Comparison of ENCODE assay signal across 23 cellular contexts in genomic region chr13:84086847-84087162, GRCh38.
DNase-seq lines count a peak whose midpoint lies in the region; ATAC-seq and TF ChIP-seq lines count a peak whose summit lies in the region.
"Had no signal": no experiment of that assay in that cellular context is flagged by ENCODE, and none has a peak within 500 bp of the region (broad histone marks: within the 10 kb centered on the region; RNA-seq: fewer than 3 reads in every experiment).

No MANE protein-coding gene starts in this region.

- ATAC-seq in activated naive CD4-positive, alpha-beta T cell treated with anti-CD3 and anti-CD28 coated beads, Interleukin-2, amount 50 U/mL, for 72 hours, result peak; percentile 56
- no peak for ATAC-seq in SK-N-SH treated with all-trans-retinoic acid at 6 μM for 48 hours
- no peak for ATAC-seq in naive thymus-derived CD4-positive, alpha-beta T cell
- no peak for ATAC-seq in lower lobe of right lung
- ATAC-seq: A549; activated CD4-positive, alpha-beta T cell treated with anti-CD3 and anti-CD28 coated beads for 36 hours; effector memory CD8-positive, alpha-beta T cell had no signal

- no peak for TF ChIP-seq CTCF in testis (IDR thresholded peaks at IDR 0.05)
- TF ChIP-seq CTCF in lower lobe of right lung (IDR thresholded peaks at IDR 0.05), result no peak

- intact Hi-C loops in testis (cut with DNase I; ENCODE audit: low total_unique reads), result no loop called here
- intact Hi-C loops in naive thymus-derived CD4-positive, alpha-beta T cell (cut with micrococcal nuclease), result no loop called here
- intact Hi-C loops in lower lobe of right lung (cut with DNase I), result no loop called here

- H3K27me3 ChIP-seq in ectodermal cell (ENCODE audit: control insufficient read depth, insufficient read depth, low read length, poor library complexity, severe bottlenecking) (no peaks in the 10 kb centered on the region), testis (no peaks in the 10 kb centered on the region), lower lobe of right lung (ENCODE audit: low read depth) (no peaks in the 10 kb centered on the region)
- H3K27me3 ChIP-seq in naive thymus-derived CD4-positive, alpha-beta T cell (ENCODE audit: control insufficient read depth in 2 of 2, insufficient read depth in 2 of 2, low read length in 2 of 2), result no peaks in the 10 kb centered on the region
- H3K27me3 ChIP-seq: vagina had no signal

- no peaks in the 10 kb centered on the region for H3K27me3 Mint-ChIP-seq in naive thymus-derived CD4-positive, alpha-beta T cell
- H3K27me3 Mint-ChIP-seq: activated CD4-positive, alpha-beta T cell treated with anti-CD3 and anti-CD28 coated beads for 36 hours; activated CD8-positive, alpha-beta memory T cell treated with anti-CD3 and anti-CD28 coated beads, Interleukin-2, amount 10 ng/mL, durations not matched to agents 7 days and 5 days; effector memory CD8-positive, alpha-beta T cell; IgD-negative memory B cell had no signal

- WGBS in ectodermal cell, 2 experiments, result 67 to 72% methylated on average over 7 of the region's 7 CpGs
- WGBS in testis, 2 donors, result 55 to 87% methylated on average over 7 of the region's 7 CpGs

- H3K4me3 ChIP-seq in ectodermal cell (ENCODE audit: insufficient read depth, low read depth, low read length) (peak overlapping the region; percentile 48), testis (peak overlapping the region; percentile 56 to 57), lower lobe of right lung (no peak overlapping the region)
- no peak overlapping the region for H3K4me3 ChIP-seq in naive thymus-derived CD4-positive, alpha-beta T cell (ENCODE audit: low read length)
- H3K4me3 ChIP-seq: A549, lung, vagina had no signal

- no peak overlapping the region for H3K27ac Mint-ChIP-seq in activated naive CD4-positive, alpha-beta T cell treated with anti-CD3 and anti-CD28 coated beads, Interleukin-2, amount 50 U/mL, for 72 hours
- H3K27ac Mint-ChIP-seq in naive thymus-derived CD4-positive, alpha-beta T cell, result no peak overlapping the region
- H3K27ac Mint-ChIP-seq: activated CD4-positive, alpha-beta T cell treated with anti-CD3 and anti-CD28 coated beads for 36 hours; activated CD8-positive, alpha-beta memory T cell treated with anti-CD3 and anti-CD28 coated beads, Interleukin-2, amount 10 ng/mL, durations not matched to agents 7 days and 5 days; CD14-positive monocyte; effector memory CD8-positive, alpha-beta T cell; IgD-negative memory B cell had no signal

- no peak for DNase-seq in activated naive CD4-positive, alpha-beta T cell treated with anti-CD3 and anti-CD28 coated beads, Interleukin-2, amount 50 U/mL, for 72 hours (ENCODE audit: low spot score in 2 of 2)
- DNase-seq in activated naive CD4-positive, alpha-beta T cell treated with Interleukin-2 at 50 U/mL for 16 hours, result no peak
- DNase-seq in HuH-7 (ENCODE audit: low spot score), result peak; percentile 0
- DNase-seq in testis, result no peak
- DNase-seq in naive thymus-derived CD4-positive, alpha-beta T cell, result no peak
- no peak for DNase-seq in lower lobe of right lung
- DNase-seq: activated CD8-positive, alpha-beta memory T cell treated with anti-CD3 and anti-CD28 coated beads, Interleukin-2, amount 10 ng/mL, durations not matched to agents 7 days and 5 days; activated effector memory CD4-positive, alpha-beta T cell treated with Interleukin-2 at 50 U/mL for 16 hours; amygdala; GDM1; head of caudate nucleus; NCI-H146; NCI-H2171; NCI-H526 had no signal

- no peak for TF ChIP-seq POLR2A in testis (IDR thresholded peaks at IDR 0.05)

- POLR2A ChIA-PET in naive thymus-derived CD4-positive, alpha-beta T cell (lab: Charles Lee), result no interaction called here

- H3K36me3 ChIP-seq in ectodermal cell (ENCODE audit: control insufficient read depth, insufficient read depth, low read length), result no peaks in the 10 kb centered on the region
- no peaks in the 10 kb centered on the region for H3K36me3 ChIP-seq in testis (ENCODE audit: low read depth, missing control alignments)
- H3K36me3 ChIP-seq in naive thymus-derived CD4-positive, alpha-beta T cell (ENCODE audit: control insufficient read depth in 2 of 3, insufficient read depth in 3 of 3, low read length in 3 of 3), result no peaks in the 10 kb centered on the region
- H3K36me3 ChIP-seq in lower lobe of right lung, result no peaks in the 10 kb centered on the region
- H3K36me3 ChIP-seq: vagina had no signal

- H3K27ac ChIP-seq in ectodermal cell (ENCODE audit: insufficient read depth, low read depth, low read length, poor library complexity, severe bottlenecking) (no peak overlapping the region), testis (peak overlapping the region; percentile 34 to 68), lower lobe of right lung (no peak overlapping the region)
- H3K27ac ChIP-seq in naive thymus-derived CD4-positive, alpha-beta T cell (ENCODE audit: low read depth, low read length), result no peak overlapping the region
- H3K27ac ChIP-seq: A549, vagina had no signal

- no peaks in the 10 kb centered on the region for H3K4me1 Mint-ChIP-seq in naive thymus-derived CD4-positive, alpha-beta T cell
- H3K4me1 Mint-ChIP-seq: activated CD4-positive, alpha-beta T cell treated with anti-CD3 and anti-CD28 coated beads for 36 hours; activated CD8-positive, alpha-beta memory T cell treated with anti-CD3 and anti-CD28 coated beads, Interleukin-2, amount 10 ng/mL, durations not matched to agents 7 days and 5 days; CD14-positive monocyte; IgD-negative memory B cell had no signal

- peaks cover 0 to 3% of the 10 kb centered on the region in 2 donors for H3K9me3 Mint-ChIP-seq in activated naive CD4-positive, alpha-beta T cell treated with anti-CD3 and anti-CD28 coated beads, Interleukin-2, amount 50 U/mL, for 72 hours
- H3K9me3 Mint-ChIP-seq in naive thymus-derived CD4-positive, alpha-beta T cell, result peaks cover 0 to 5% (median 2%) of the 10 kb centered on the region in 11 donors
- H3K9me3 Mint-ChIP-seq: effector memory CD8-positive, alpha-beta T cell had no signal

- H3K9me3 ChIP-seq in ectodermal cell (ENCODE audit: control insufficient read depth, low read length) (no peaks in the 10 kb centered on the region), testis (no peaks in the 10 kb centered on the region), lower lobe of right lung (no peaks in the 10 kb centered on the region)
- H3K9me3 ChIP-seq in naive thymus-derived CD4-positive, alpha-beta T cell (ENCODE audit: control insufficient read depth in 2 of 3, low read length in 3 of 3), result no peaks in the 10 kb centered on the region
- H3K9me3 ChIP-seq: A549, vagina had no signal

- peak overlapping the region in 3 of 10 donors; percentile 21 to 49 (median 27) for H3K4me3 Mint-ChIP-seq in naive thymus-derived CD4-positive, alpha-beta T cell
- H3K4me3 Mint-ChIP-seq: IgD-negative memory B cell had no signal

- H3K4me1 ChIP-seq in ectodermal cell (ENCODE audit: control insufficient read depth, insufficient read depth, low read length) (no peaks in the 10 kb centered on the region), testis (no peaks in the 10 kb centered on the region), lower lobe of right lung (no peaks in the 10 kb centered on the region)
- no peaks in the 10 kb centered on the region for H3K4me1 ChIP-seq in naive thymus-derived CD4-positive, alpha-beta T cell (ENCODE audit: control insufficient read depth in 2 of 2, insufficient read depth in 2 of 2, low read length in 2 of 2)
- H3K4me1 ChIP-seq: A549, vagina had no signal

- CTCF ChIA-PET in naive thymus-derived CD4-positive, alpha-beta T cell (lab: Charles Lee), result no interaction called here

- H3K36me3 Mint-ChIP-seq in activated naive CD4-positive, alpha-beta T cell treated with anti-CD3 and anti-CD28 coated beads, Interleukin-2, amount 50 U/mL, for 72 hours, result no peaks in the 10 kb centered on the region
- no peaks in the 10 kb centered on the region for H3K36me3 Mint-ChIP-seq in naive thymus-derived CD4-positive, alpha-beta T cell
- H3K36me3 Mint-ChIP-seq: activated CD8-positive, alpha-beta memory T cell treated with anti-CD3 and anti-CD28 coated beads, Interleukin-2, amount 10 ng/mL, durations not matched to agents 7 days and 5 days; CD14-positive monocyte; IgD-negative memory B cell had no signal

TF ChIP-seq in SK-N-SH treated with all-trans-retinoic acid at 6 μM for 48 hours, 23 proteins besides CTCF, POLR2A, EP300 and RAD21 (continues in another document):
- TF ChIP-seq CSRNP3 (CRISPR knock-in tag; IDR thresholded peaks at IDR 0.05) (no peak), TSHZ2 (CRISPR knock-in tag; IDR thresholded peaks at IDR 0.05) (no peak)

Comparison
In these comparisons a context has a peak if more than half of its experiments do, and no peak if none do; other contexts are left out.
1. ATAC-seq: peak in activated naive CD4-positive, alpha-beta T cell treated with anti-CD3 and anti-CD28 coated beads, Interleukin-2, amount 50 U/mL, for 72 hours (2 of 2); none in SK-N-SH treated with all-trans-retinoic acid at 6 μM for 48 hours (single experiment), naive thymus-derived CD4-positive, alpha-beta T cell (single experiment) and lower lobe of right lung (0 of 2).
2. H3K27ac ChIP-seq: peak in testis (2 of 2); none in ectodermal cell (single experiment), naive thymus-derived CD4-positive, alpha-beta T cell (single experiment) and lower lobe of right lung (single experiment).
3. H3K4me3 ChIP-seq: peak in ectodermal cell (single experiment) and testis (2 of 2); none in naive thymus-derived CD4-positive, alpha-beta T cell (single experiment) and lower lobe of right lung (single experiment).